In the genomic region with DNA sequence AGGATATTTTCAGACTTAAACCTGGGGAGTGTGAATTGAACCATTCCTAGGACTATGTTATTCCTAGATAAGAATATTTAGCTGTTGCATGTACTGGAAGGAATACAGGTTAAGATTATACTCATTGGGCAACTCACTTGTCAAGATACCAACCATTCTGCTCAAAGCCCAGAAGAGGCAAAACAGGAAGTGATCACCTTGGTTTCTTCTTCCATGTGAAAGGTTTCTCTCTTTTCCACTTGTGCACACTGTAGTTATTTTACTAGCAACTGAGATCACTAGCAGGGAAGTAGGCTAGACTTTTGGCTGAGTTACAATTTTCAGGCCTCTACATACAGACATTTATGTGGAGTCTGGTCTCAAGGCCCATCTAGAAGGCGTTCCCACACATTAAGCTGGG, we compare ENCODE assay signal across 1 cellular context.
TF ChIP-seq lines count a peak whose summit lies in the region.

No MANE protein-coding gene starts in this region.

TF ChIP-seq in K562, 482 proteins besides CTCF, POLR2A, EP300 and RAD21 (continued from another document):
- no peak for TF ChIP-seq CHD4 (IDR thresholded peaks at IDR 0.05; ENCODE audit: insufficient read depth, insufficient replicate concordance, low read depth, low read length, poor library complexity, severe bottlenecking)
